ENCODE assay signal across 20 cellular contexts in the genomic region with DNA sequence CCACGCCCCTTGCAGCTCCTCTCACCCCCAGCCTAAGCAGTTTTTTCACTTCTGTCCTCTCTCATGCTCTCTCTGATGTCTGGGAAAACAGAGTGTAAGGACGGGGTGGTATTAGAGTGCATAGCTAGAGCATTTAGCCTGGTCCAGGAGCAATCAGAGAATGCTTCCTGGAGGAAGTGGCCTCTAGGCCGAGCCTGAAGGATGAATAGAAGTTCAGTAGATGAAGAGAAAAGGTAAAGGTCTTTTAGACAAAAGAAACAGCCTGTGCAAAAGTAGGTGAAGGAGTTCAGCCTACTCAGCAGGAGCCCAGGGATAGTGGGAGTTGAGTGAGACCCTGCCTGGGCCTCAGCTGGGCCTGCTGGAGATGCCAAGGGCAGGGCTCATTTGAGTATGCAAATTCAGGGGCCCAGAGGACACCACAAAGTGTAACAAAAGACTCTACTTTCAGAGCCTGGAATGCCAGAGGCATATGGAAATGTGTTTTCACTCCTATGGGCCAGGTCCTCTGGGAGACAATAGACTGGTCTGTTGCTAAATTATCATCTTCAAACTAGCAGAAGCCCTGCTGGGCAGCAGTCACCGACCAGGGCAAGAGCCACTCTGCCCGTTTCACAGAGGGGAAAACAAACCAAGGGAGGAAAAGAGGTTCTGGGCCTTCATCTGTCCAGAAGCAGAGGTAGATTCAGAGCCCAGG. TPM values are rescaled to one million over a fixed set of nuclear protein-coding genes. Genes with fewer than 3 reads are reported as not detected.
A peak's percentile ranks its signal among the peaks of the same experiment; 100 is the strongest.
DNase-seq lines count a peak whose midpoint lies in the region; ATAC-seq, FAIRE-seq and TF ChIP-seq lines count a peak whose summit lies in the region.
"Had no signal": no experiment of that assay in that cellular context is flagged by ENCODE, and none has a peak within 500 bp of the region (broad histone marks: within the 10 kb centered on the region; RNA-seq: fewer than 3 reads in every experiment).

No MANE protein-coding gene starts in this region.

- H3K4me1 ChIP-seq in DOHH2 (ENCODE audit: control insufficient read depth, low read length) (peaks cover 70% of the 10 kb centered on the region), Karpas-422 (ENCODE audit: low read length) (peaks cover 20% of the 10 kb centered on the region), K562 (replicated peaks in 1 of 2; ENCODE audit: control insufficient read depth in 2 of 2, insufficient read depth in 2 of 2, low read length in 2 of 2) (no peaks in the 10 kb centered on the region; a peak in 2 of 5 replicates), trophoblast cell (ENCODE audit: control insufficient read depth in 1 of 2, insufficient read depth in 2 of 2, low read length in 2 of 2) (no peaks in the 10 kb centered on the region), esophagus muscularis mucosa (no peaks in the 10 kb centered on the region)

- H3K27ac ChIP-seq in DOHH2 (ENCODE audit: low read depth, low read length) (peak overlapping the region; percentile 90), Karpas-422 (ENCODE audit: low read length) (peak overlapping the region; percentile 56), K562 (ENCODE audit: extremely low read depth, low read depth, low read length) (no peak overlapping the region), trophoblast cell (ENCODE audit: low read depth, low read length) (no peak overlapping the region), esophagus muscularis mucosa (replicated peaks in 1 of 4) (no peak overlapping the region)

- H2AFZ ChIP-seq in Karpas-422 (ENCODE audit: low read length) (peak overlapping the region; percentile 62), K562 (ENCODE audit: low read depth, low read length) (no peak overlapping the region), trophoblast cell (ENCODE audit: insufficient read depth, low read length, poor library complexity) (no peak overlapping the region)

- no peak overlapping the region for H3K18ac ChIP-seq in trophoblast cell (ENCODE audit: low read length)

- POLR2A ChIA-PET in K562 (lab: Yijun Ruan, JAX), result interaction anchor here (0.6 to 1.2 kb wide), 4 partner anchors 11 to 372 kb away, joined by 3 to 4 read pairs (median 3); no protein-coding TSS in a partner anchor

- H3K4me1 Mint-ChIP-seq in activated T-helper 1 cell treated with anti-CD3 and anti-CD28 coated beads, Interleukin-12 subunit alpha, Interleukin-12 subunit beta, Interleukin-2, Interleukin-4 antibody, amounts not matched to agents 30 ng/mL and 10 ng/mL and 1 ng/mL, durations not matched to agents 14 hours and 24 hours and 36 hours (ENCODE audit: low read depth), result peaks cover 4% of the 10 kb centered on the region

- TF ChIP-seq POLR2A in K562 (conservative IDR thresholded peaks at IDR 0.05), result no peak
- no peak for TF ChIP-seq POLR2A in esophagus muscularis mucosa (IDR thresholded peaks at IDR 0.05; ENCODE audit: low read depth)

- CTCF ChIA-PET in K562 (lab: Yijun Ruan, JAX; ENCODE audit: low intra/inter-chr PET ratio), result no interaction called here

- FAIRE-seq in K562 (lab: Jason Lieb, UNC), result no peak

- peaks cover 30% of the 10 kb centered on the region for H3F3A ChIP-seq in DOHH2 (ENCODE audit: control insufficient read depth, insufficient read depth)

- intact Hi-C loops in K562 (cut with micrococcal nuclease), result loop anchor here (5.0 kb wide), 1 partner anchor 137 kb away; a partner anchor contains a TSS
- intact Hi-C loops in activated T-helper 1 cell treated with anti-CD3 and anti-CD28 coated beads, Interleukin-12 subunit alpha, Interleukin-12 subunit beta, Interleukin-2, Interleukin-4 antibody, amounts not matched to agents 30 ng/mL and 10 ng/mL and 1 ng/mL, durations not matched to agents 14 hours and 24 hours and 36 hours (cut with micrococcal nuclease), result no loop called here
- intact Hi-C loops in esophagus muscularis mucosa (cut with DNase I), result loop anchor here (10.0 kb wide), 1 partner anchor 235 kb away; no protein-coding TSS in a partner anchor

- H4K20me1 ChIP-seq in DOHH2 (ENCODE audit: control insufficient read depth, insufficient read depth, low read depth, low read length) (no peaks in the 10 kb centered on the region), Karpas-422 (ENCODE audit: insufficient read depth, low read depth, low read length) (no peaks in the 10 kb centered on the region), K562 (replicated peaks; ENCODE audit: control insufficient read depth, insufficient read depth, low read length) (0 out of 2 replicates have a peak, but pooled peaks cover 6% of the 10 kb centered on the region)

- 2% methylated on average over 5 of the region's 5 CpGs for WGBS in K562 (ENCODE audit: insufficient coverage, low coverage, missing lambda C conversion rate)
- no CpG with 5 or more reads among the region's 5 CpGs for WGBS in trophoblast cell (ENCODE audit: extremely low coverage, insufficient coverage, insufficient read length)
- WGBS in esophagus muscularis mucosa, result 63% methylated on average over 5 of the region's 5 CpGs

- H3K9ac ChIP-seq in Karpas-422 (ENCODE audit: low read length) (peak overlapping the region; percentile 53), K562 (ENCODE audit: insufficient read depth in 1 of 2, low read depth in 2 of 2, low read length in 2 of 2) (no peak overlapping the region), trophoblast cell (ENCODE audit: low read length) (no peak overlapping the region)

- H3K23ac ChIP-seq in trophoblast cell (ENCODE audit: low read length), result no peak overlapping the region

- ATAC-seq in K562 (no peak), GM19452 (IDR thresholded peaks at IDR 0.05; ENCODE audit: unreplicated experiment) (no peak)
- ATAC-seq: sciatic nerve had no signal

- H3K27ac Mint-ChIP-seq in activated T-helper 1 cell treated with anti-CD3 and anti-CD28 coated beads, Interleukin-12 subunit alpha, Interleukin-12 subunit beta, Interleukin-2, Interleukin-4 antibody, amounts not matched to agents 30 ng/mL and 10 ng/mL and 1 ng/mL, durations not matched to agents 14 hours and 24 hours and 36 hours, result no peak overlapping the region
- H3K27ac Mint-ChIP-seq: activated CD4-positive, alpha-beta memory T cell treated with anti-CD3 and anti-CD28 coated beads for 36 hours; nephron progenitor cell had no signal

- H4K91ac ChIP-seq in trophoblast cell (ENCODE audit: low read depth, low read length), result no peak overlapping the region

- H3K36me3 ChIP-seq in DOHH2 (ENCODE audit: control insufficient read depth, low read length), result no peaks in the 10 kb centered on the region
- H3K36me3 ChIP-seq in Karpas-422 (ENCODE audit: insufficient read depth, low read length), result no peaks in the 10 kb centered on the region
- no peaks in the 10 kb centered on the region for H3K36me3 ChIP-seq in K562 (ENCODE audit: control insufficient read depth, insufficient read depth, low read length)
- no peaks in the 10 kb centered on the region for H3K36me3 ChIP-seq in trophoblast cell (ENCODE audit: control insufficient read depth in 1 of 2, insufficient read depth in 2 of 2, low read length in 2 of 2)
- H3K36me3 ChIP-seq in esophagus muscularis mucosa, result no peaks in the 10 kb centered on the region

- no peaks in the 10 kb centered on the region for H3K9me3 Mint-ChIP-seq in activated T-helper 1 cell treated with anti-CD3 and anti-CD28 coated beads, Interleukin-12 subunit alpha, Interleukin-12 subunit beta, Interleukin-2, Interleukin-4 antibody, amounts not matched to agents 30 ng/mL and 10 ng/mL and 1 ng/mL, durations not matched to agents 14 hours and 24 hours and 36 hours
- H3K9me3 Mint-ChIP-seq: activated CD4-positive, alpha-beta memory T cell treated with anti-CD3 and anti-CD28 coated beads for 36 hours; nephron progenitor cell had no signal

- no peak overlapping the region for H2BK12ac ChIP-seq in trophoblast cell (ENCODE audit: low read length)

- H2AK5ac ChIP-seq in trophoblast cell (ENCODE audit: low read length), result no peak overlapping the region

- BruUV-seq in K562 (replicated peaks; lab: Mats Ljungman, UMichigan), result no TSS peak

- peaks cover 21% of the 10 kb centered on the region for H3K27me3 Mint-ChIP-seq in activated T-helper 1 cell treated with anti-CD3 and anti-CD28 coated beads, Interleukin-12 subunit alpha, Interleukin-12 subunit beta, Interleukin-2, Interleukin-4 antibody, amounts not matched to agents 30 ng/mL and 10 ng/mL and 1 ng/mL, durations not matched to agents 14 hours and 24 hours and 36 hours (ENCODE audit: insufficient read depth)

- H4K8ac ChIP-seq in trophoblast cell (ENCODE audit: low read depth, low read length), result no peak overlapping the region

- no peak overlapping the region for H2BK120ac ChIP-seq in trophoblast cell (ENCODE audit: insufficient read depth, low read length, poor library complexity)

- H3K9me2 ChIP-seq in DOHH2 (replicated peaks; ENCODE audit: control insufficient read depth, low read length) (no peaks in the 10 kb centered on the region), Karpas-422 (replicated peaks; ENCODE audit: insufficient read depth, low read length) (no peaks in the 10 kb centered on the region)

- no peak for DNase-seq in Karpas-422
- no peak for DNase-seq in K562 (ENCODE audit: extremely low read depth in 1 of 4, low spot score in 3 of 4)
- peak; percentile 53 for DNase-seq in left kidney (ENCODE audit: low read depth, low spot score)
- DNase-seq in trophoblast cell, result no peak
- no peak for DNase-seq in activated T-helper 1 cell treated with anti-CD3 and anti-CD28 coated beads, Interleukin-12 subunit alpha, Interleukin-12 subunit beta, Interleukin-2, Interleukin-4 antibody, amounts not matched to agents 30 ng/mL and 10 ng/mL and 1 ng/mL, durations not matched to agents 14 hours and 24 hours and 36 hours (ENCODE audit: low spot score)
- no peak for DNase-seq in esophagus muscularis mucosa (ENCODE audit: extremely low spot score)
- DNase-seq: activated CD4-positive, alpha-beta memory T cell treated with anti-CD3 and anti-CD28 coated beads for 36 hours; activated CD8-positive, alpha-beta memory T cell treated with anti-CD3 and anti-CD28 coated beads, Interleukin-2, amount 50 U/mL, for 48 hours; C1 segment of cervical spinal cord; central memory CD4-positive, alpha-beta T cell; glutamatergic neuron; NCI-H1694 treated with DMSO at 0.1 percent for 48 hours; NCI-H2171; nephron progenitor cell; stimulated activated naive CD4-positive, alpha-beta T cell treated with Interleukin-2 at 50 U/mL for 16 hours; T-helper 9 cell had no signal

- H3K27me3 ChIP-seq in DOHH2 (ENCODE audit: control insufficient read depth, low read length), result peaks cover 4% of the 10 kb centered on the region
- no peaks in the 10 kb centered on the region for H3K27me3 ChIP-seq in Karpas-422 (ENCODE audit: low read length)
- H3K27me3 ChIP-seq in K562 (ENCODE audit: control insufficient read depth in 2 of 2, insufficient read depth in 2 of 2, low read length in 2 of 2), result peaks cover 30 to 70% of the 10 kb centered on the region in 2 experiments; a peak in 4 of 5 replicates
- H3K27me3 ChIP-seq in trophoblast cell (ENCODE audit: insufficient read depth, low read length), result no peaks in the 10 kb centered on the region
- H3K27me3 ChIP-seq in esophagus muscularis mucosa, result peaks cover 0 to 8% (median 0%) of the 10 kb centered on the region in 4 donors

- H3K79me1 ChIP-seq in trophoblast cell (ENCODE audit: low read length), result no peaks in the 10 kb centered on the region

- H3K4ac ChIP-seq in trophoblast cell (ENCODE audit: low read depth, low read length), result no peak overlapping the region

- H3K4me2 ChIP-seq in DOHH2 (ENCODE audit: low read length) (peak overlapping the region; percentile 78), Karpas-422 (ENCODE audit: low read depth, low read length, poor library complexity, severe bottlenecking) (peak overlapping the region; percentile 41), K562 (ENCODE audit: insufficient read depth, low read length) (no peak overlapping the region), trophoblast cell (ENCODE audit: low read length) (no peak overlapping the region)

- no peaks in the 10 kb centered on the region for H3K79me2 ChIP-seq in DOHH2 (ENCODE audit: control insufficient read depth, low read length)
- no peaks in the 10 kb centered on the region for H3K79me2 ChIP-seq in Karpas-422 (ENCODE audit: low read length)
- H3K79me2 ChIP-seq in K562 (ENCODE audit: control insufficient read depth, insufficient read depth, low read length), result no peaks in the 10 kb centered on the region
- no peaks in the 10 kb centered on the region for H3K79me2 ChIP-seq in trophoblast cell (ENCODE audit: control insufficient read depth, insufficient read depth, low read length, poor library complexity)

- H3K9me3 ChIP-seq in DOHH2 (ENCODE audit: control insufficient read depth, insufficient read depth, low read length), result no peaks in the 10 kb centered on the region
- peaks cover 11% of the 10 kb centered on the region for H3K9me3 ChIP-seq in Karpas-422 (ENCODE audit: low read length)
- H3K9me3 ChIP-seq in K562 (replicated peaks; ENCODE audit: control insufficient read depth, insufficient read depth, low read depth, low read length), result no peaks in the 10 kb centered on the region
- H3K9me3 ChIP-seq in trophoblast cell (ENCODE audit: insufficient read depth, low read depth, low read length), result no peaks in the 10 kb centered on the region
- H3K9me3 ChIP-seq in esophagus muscularis mucosa, result peaks cover 0 to 3% (median 0%) of the 10 kb centered on the region in 4 donors

- H3K4me3 ChIP-seq in DOHH2 (ENCODE audit: low read length) (peak overlapping the region; percentile 32), Karpas-422 (ENCODE audit: low read length) (peak overlapping the region; percentile 29; the same call in 1 of the 2 replicates), K562 (no peak overlapping the region), trophoblast cell (ENCODE audit: low read depth, low read length) (no peak overlapping the region), esophagus muscularis mucosa (no peak overlapping the region)

- no peak overlapping the region for H4K12ac ChIP-seq in trophoblast cell (ENCODE audit: low read depth, low read length)

- TF ChIP-seq EP300 in K562 (IDR thresholded peaks at IDR 0.05; ENCODE audit: low read length) (no peak), esophagus muscularis mucosa (IDR thresholded peaks at IDR 0.05) (no peak)

- no peak for TF ChIP-seq RAD21 in K562 (CRISPR knock-in tag; conservative IDR thresholded peaks at IDR 0.05 in 1 of 2, IDR thresholded peaks at IDR 0.05 in 1 of 2)

- no peak overlapping the region for H3K14ac ChIP-seq in trophoblast cell (ENCODE audit: low read length)

- no peak overlapping the region for H3K4me3 Mint-ChIP-seq in activated T-helper 1 cell treated with anti-CD3 and anti-CD28 coated beads, Interleukin-12 subunit alpha, Interleukin-12 subunit beta, Interleukin-2, Interleukin-4 antibody, amounts not matched to agents 30 ng/mL and 10 ng/mL and 1 ng/mL, durations not matched to agents 14 hours and 24 hours and 36 hours
- H3K4me3 Mint-ChIP-seq: activated CD4-positive, alpha-beta memory T cell treated with anti-CD3 and anti-CD28 coated beads for 36 hours; nephron progenitor cell had no signal

- H3K9me1 ChIP-seq in K562 (ENCODE audit: control insufficient read depth, insufficient read depth, low read length), result no peaks in the 10 kb centered on the region

- H2BK5ac ChIP-seq in trophoblast cell (ENCODE audit: low read depth, low read length, poor library complexity), result no peak overlapping the region

- in situ Hi-C loops in K562 (cut with MboI), result no loop called here

- no peaks in the 10 kb centered on the region for H3K36me3 Mint-ChIP-seq in activated T-helper 1 cell treated with anti-CD3 and anti-CD28 coated beads, Interleukin-12 subunit alpha, Interleukin-12 subunit beta, Interleukin-2, Interleukin-4 antibody, amounts not matched to agents 30 ng/mL and 10 ng/mL and 1 ng/mL, durations not matched to agents 14 hours and 24 hours and 36 hours (ENCODE audit: low read depth)
- H3K36me3 Mint-ChIP-seq: activated CD4-positive, alpha-beta memory T cell treated with anti-CD3 and anti-CD28 coated beads for 36 hours had no signal

- TF ChIP-seq CTCF in DOHH2 (IDR thresholded peaks at IDR 0.05; ENCODE audit: low read depth, low read length, poor library complexity, severe bottlenecking) (no peak), K562 (IDR thresholded peaks at IDR 0.05 in 2 of 3, conservative IDR thresholded peaks at IDR 0.05 in 1 of 3; ENCODE audit: insufficient read depth in 2 of 3, low read depth in 1 of 3, low read length in 3 of 3) (no peak), esophagus muscularis mucosa (IDR thresholded peaks at IDR 0.05) (no peak)

RNA-seq across cellular contexts. Expression of a gene that starts 19.7 kb away (rescaled TPM):
- total RNA-seq in Karpas-422 (2014; rRNA removed; shearing (Covaris generic); ENCODE audit: low replicate concordance), result 22.5 and 25.0 TPM in 2 replicates
- total RNA-seq in K562 (2011; cell fraction: chromatin; rRNA removed; ENCODE audit: low replicate concordance), result 78.5 and 135 TPM in 2 replicates
- 130 and 142 TPM in 2 replicates for total RNA-seq in K562 (2011; cell fraction: nucleolus; rRNA removed)
- total RNA-seq in K562 (2011; cell fraction: nucleoplasm; rRNA removed), result 113 and 145 TPM in 2 replicates
- total RNA-seq in K562 (2014; rRNA removed) (14.5 and 22.1 TPM in 2 replicates), K562 (2014; rRNA removed; fragmentation: Illumina TruSeq; extraction: Trizol) (19.7 and 20.9 TPM in 2 replicates), K562 (2015; rRNA removed; fragmentation: Illumina TruSeq; extraction: Trizol) (25.6 and 29.2 TPM in 2 replicates), K562 (2021) (35.0 and 37.9 TPM in 2 replicates), esophagus muscularis mucosa (10 to 100 TPM; 19.9 to 34.4 (median 25.2) TPM)
- polyA plus RNA-seq in K562 (2011; rRNA removed) (39.7 and 54.8 TPM in 2 replicates), K562 (2014; fragmentation: Illumina TruSeq; extraction: Trizol) (41.0 and 46.3 TPM in 2 replicates), K562 (2014; fragmentation: Nextera tagmentation; extraction: Ambion mirVana) (10 to 100 TPM; 15.9 to 20.2 TPM), K562 (2014; rRNA removed) (26.9 and 30.2 TPM in 2 replicates)
- 46.2 and 53.5 TPM in 2 replicates for polyA plus RNA-seq in K562 (2011; cell fraction: cytosol; rRNA removed)
- 53.7 and 73.9 TPM in 2 replicates for polyA plus RNA-seq in K562 (2011; cell fraction: nucleus; rRNA removed)
- polyA plus RNA-seq in K562 (2012), result 30.7 and 40.9 TPM in 2 replicates
- 45.1 and 50.0 TPM in 2 replicates for polyA minus RNA-seq in K562 (2011; rRNA and poly(A)+ RNA removed)
- polyA minus RNA-seq in K562 (2011; cell fraction: cytosol; rRNA and poly(A)+ RNA removed), result 38.8 and 51.2 TPM in 2 replicates
- polyA minus RNA-seq in K562 (2011; cell fraction: nucleus; rRNA and poly(A)+ RNA removed), result 41.9 and 70.4 TPM in 2 replicates
- 56.8 and 57.8 TPM in 2 replicates for polyA plus RNA-seq in trophoblast cell (2013)
- 49.5 and 49.6 TPM in 2 replicates for total RNA-seq in activated T-helper 1 cell treated with anti-CD3 and anti-CD28 coated beads, Interleukin-12 subunit alpha, Interleukin-12 subunit beta, Interleukin-2, Interleukin-4 antibody, amounts not matched to agents 30 ng/mL and 10 ng/mL and 1 ng/mL, durations not matched to agents 14 hours and 24 hours and 36 hours

RNA-seq across cellular contexts. Expression of a gene that starts 37.7 kb away (rescaled TPM):
- 16.9 and 22.5 TPM in 2 replicates for total RNA-seq in Karpas-422 (2014; rRNA removed; shearing (Covaris generic); ENCODE audit: low replicate concordance)
- not detected in 2 replicates for total RNA-seq in K562 (2011; cell fraction: chromatin; rRNA removed; ENCODE audit: low replicate concordance)
- total RNA-seq in K562 (2011; cell fraction: nucleolus; rRNA removed), result not detected in 2 replicates
- total RNA-seq in K562 (2011; cell fraction: nucleoplasm; rRNA removed), result not detected in 2 replicates
- total RNA-seq in K562 (2014; rRNA removed), result 0.27 TPM in 1 of 2 replicates, not detected in the other
- total RNA-seq in K562 (2014; rRNA removed; fragmentation: Illumina TruSeq; extraction: Trizol), result not detected in 2 replicates
- 0.38 and 0.51 TPM in 2 replicates for total RNA-seq in K562 (2015; rRNA removed; fragmentation: Illumina TruSeq; extraction: Trizol)
- total RNA-seq in K562 (2021), result not detected in 2 replicates
- polyA plus RNA-seq in K562 (2011; rRNA removed), result 0.04 TPM in 1 of 2 replicates, not detected in the other
- 0.01 and 0.07 TPM in 2 replicates for polyA plus RNA-seq in K562 (2011; cell fraction: cytosol; rRNA removed)
- polyA plus RNA-seq in K562 (2011; cell fraction: nucleus; rRNA removed), result not detected in 2 replicates
- 0.13 and 0.50 TPM in 2 replicates for polyA plus RNA-seq in K562 (2012)
- polyA plus RNA-seq in K562 (2014; fragmentation: Illumina TruSeq; extraction: Trizol), result not detected in 2 replicates
- polyA plus RNA-seq in K562 (2014; fragmentation: Nextera tagmentation; extraction: Ambion mirVana), result not detected
- 0.09 TPM in 1 of 2 replicates, not detected in the other for polyA plus RNA-seq in K562 (2014; rRNA removed)
- 0.18 TPM in 1 of 2 replicates, not detected in the other for polyA minus RNA-seq in K562 (2011; rRNA and poly(A)+ RNA removed)
- polyA minus RNA-seq in K562 (2011; cell fraction: cytosol; rRNA and poly(A)+ RNA removed), result not detected in 2 replicates
- polyA minus RNA-seq in K562 (2011; cell fraction: nucleus; rRNA and poly(A)+ RNA removed), result not detected in 2 replicates
- 0.04 TPM in 1 of 2 replicates, not detected in the other for polyA plus RNA-seq in trophoblast cell (2013)
- 0.22 and 0.23 TPM in 2 replicates for total RNA-seq in activated T-helper 1 cell treated with anti-CD3 and anti-CD28 coated beads, Interleukin-12 subunit alpha, Interleukin-12 subunit beta, Interleukin-2, Interleukin-4 antibody, amounts not matched to agents 30 ng/mL and 10 ng/mL and 1 ng/mL, durations not matched to agents 14 hours and 24 hours and 36 hours
- total RNA-seq in esophagus muscularis mucosa, result 10 to 100 TPM in 2 of 4 donors, 1 to 10 TPM in 2; 7.8 to 36.6 (median 11.4) TPM
- total RNA-seq: activated CD4-positive, alpha-beta memory T cell treated with anti-CD3 and anti-CD28 coated beads for 36 hours; dermis microvascular lymphatic vessel endothelial cell had no signal

Comparison
In these comparisons a context has a peak if more than half of its experiments do, and no peak if none do; other contexts are left out.
1. H3K27ac ChIP-seq: peak in DOHH2 (single experiment) and Karpas-422 (single experiment); none in K562 (single experiment), trophoblast cell (single experiment) and esophagus muscularis mucosa (0 of 4).
2. H3K4me2 ChIP-seq: peak in DOHH2 (single experiment) and Karpas-422 (single experiment); none in K562 (single experiment) and trophoblast cell (single experiment).
3. H3K4me3 ChIP-seq: peak in DOHH2 (single experiment) and Karpas-422 (single experiment); none in K562 (single experiment), trophoblast cell (single experiment) and esophagus muscularis mucosa (0 of 4).